21 cellular contexts compared by ENCODE assay signal in genomic region chr13:27821566-27821965, GRCh38. TPM values are rescaled to one million over a fixed set of nuclear protein-coding genes. Genes with fewer than 3 reads are reported as not detected.
A peak's percentile ranks its signal among the peaks of the same experiment; 100 is the strongest.
DNase-seq lines count a peak whose midpoint lies in the region; ATAC-seq, FAIRE-seq and TF ChIP-seq lines count a peak whose summit lies in the region.
"Had no signal": no experiment of that assay in that cellular context is flagged by ENCODE, and none has a peak within 500 bp of the region (broad histone marks: within the 10 kb centered on the region; RNA-seq: fewer than 3 reads in every experiment).

No MANE protein-coding gene starts in this region.

- H3K36me3 Mint-ChIP-seq in GM23338 (ENCODE audit: low read depth) = no peaks in the 10 kb centered on the region

- H3K4ac ChIP-seq in H1 (replicated peaks; ENCODE audit: insufficient read length, low read depth, low read length) (no peak overlapping the region), neuronal stem cell (ENCODE audit: low read length) (no peak overlapping the region)

- no peak overlapping the region for H3K56ac ChIP-seq in H1 (replicated peaks; ENCODE audit: insufficient read length, low read depth, low read length)

- H3K27ac ChIP-seq in GM23338 (ENCODE audit: low read depth) = no peak overlapping the region
- no peak overlapping the region for H3K27ac ChIP-seq in HUES6 (ENCODE audit: low read depth, low read length)
- H3K27ac ChIP-seq in H1 (ENCODE audit: low read depth, low read length) = no peak overlapping the region
- no peak overlapping the region for H3K27ac ChIP-seq in neuronal stem cell (replicated peaks; ENCODE audit: low read length)
- H3K27ac ChIP-seq in smooth muscle cell (ENCODE audit: low read depth) = no peak overlapping the region
- H3K27ac ChIP-seq: C4-2B, HL-60 had no signal

- TF ChIP-seq POLR2A in H1 (IDR thresholded peaks at IDR 0.05; ENCODE audit: control extremely low read depth in 1 of 2, low read depth in 2 of 2, low read length in 2 of 2) = no peak

- no peaks in the 10 kb centered on the region for H3K9me3 ChIP-seq in HUES6 (ENCODE audit: control insufficient read depth, insufficient read depth, low read depth, low read length)
- H3K9me3 ChIP-seq in H1 (ENCODE audit: insufficient read depth in 2 of 2, low read depth in 1 of 2, low read length in 1 of 2) = no peaks in the 10 kb centered on the region
- no peaks in the 10 kb centered on the region for H3K9me3 ChIP-seq in neuronal stem cell (replicated peaks in 1 of 2; ENCODE audit: control insufficient read depth in 2 of 2, insufficient read depth in 1 of 2, low read depth in 1 of 2, low read length in 2 of 2)
- no peaks in the 10 kb centered on the region for H3K9me3 ChIP-seq in smooth muscle cell (replicated peaks; ENCODE audit: low read depth)

- H3K27me3 ChIP-seq in GM23338 (ENCODE audit: insufficient read depth) (peaks cover 100% of the 10 kb centered on the region), HUES6 (ENCODE audit: control insufficient read depth, insufficient read depth, low read length) (peaks cover 98% of the 10 kb centered on the region), H1 (replicated peaks in 1 of 4; ENCODE audit: control insufficient read depth in 3 of 4, extremely low read depth in 1 of 4, insufficient read depth in 3 of 4, low read length in 3 of 4) (peaks cover 66 to 97% (median 88%) of the 10 kb centered on the region in 4 experiments), neuronal stem cell (ENCODE audit: control insufficient read depth in 3 of 3, insufficient read depth in 3 of 3, low read depth in 1 of 3, low read length in 3 of 3) (peaks cover 0 to 85% (median 68%) of the 10 kb centered on the region in 3 experiments), smooth muscle cell (ENCODE audit: low read depth) (peaks cover 91% of the 10 kb centered on the region)

- no peak for TF ChIP-seq EP300 in H1 (IDR thresholded peaks at IDR 0.05; ENCODE audit: borderline replicate concordance in 1 of 2, low read depth in 2 of 2, low read length in 2 of 2)

- H3K14ac ChIP-seq in H1 (ENCODE audit: insufficient read length) (no peak overlapping the region), neuronal stem cell (ENCODE audit: low read length) (no peak overlapping the region)

- CTCF ChIA-PET in H1 (lab: Charles Lee; ENCODE audit: partially characterized antibody) = interaction anchor here (0.7 to 14.6 kb wide), 15 partner anchors 18 to 446 kb away, joined by 4 to 345 read pairs (median 5); partner anchors contain the start of genes GSX1 and URAD

- no peak overlapping the region for H3K27ac Mint-ChIP-seq in GM23338

- H3K4me2 ChIP-seq in GM23338 (peak overlapping the region; percentile 93), H1 (ENCODE audit: insufficient read depth in 1 of 2, low read depth in 2 of 2, low read length in 2 of 2) (peak overlapping the region; percentile 68 to 75), neuronal stem cell (ENCODE audit: insufficient read depth, low read length, poor library complexity, severe bottlenecking) (no peak overlapping the region), smooth muscle cell (no peak overlapping the region)

- no peaks in the 10 kb centered on the region; the same call in none of the 2 replicates for H4K20me1 ChIP-seq in GM23338 (replicated peaks; ENCODE audit: insufficient read depth)
- peaks cover 5 to 7% of the 10 kb centered on the region in 2 experiments for H4K20me1 ChIP-seq in H1 (replicated peaks in 1 of 2; ENCODE audit: control insufficient read depth in 1 of 2, insufficient read depth in 2 of 2, low read length in 2 of 2)
- H4K20me1 ChIP-seq in smooth muscle cell (ENCODE audit: low read depth) = no peaks in the 10 kb centered on the region

- H3K18ac ChIP-seq in H1 (ENCODE audit: extremely low read depth, low read length) = no peak overlapping the region
- no peak overlapping the region for H3K18ac ChIP-seq in neuronal stem cell (ENCODE audit: low read length)

- H2AK5ac ChIP-seq in H1 (ENCODE audit: low read depth, low read length) (no peak overlapping the region), neuronal stem cell (ENCODE audit: low read depth, low read length) (no peak overlapping the region)

- H3K4me1 ChIP-seq in GM23338 (ENCODE audit: insufficient read depth) = peaks cover 63% of the 10 kb centered on the region
- peaks cover 44% of the 10 kb centered on the region for H3K4me1 ChIP-seq in HUES6 (ENCODE audit: control insufficient read depth, insufficient read depth, low read length)
- peaks cover 17 to 32% (median 27%) of the 10 kb centered on the region in 4 experiments; a peak in 6 of 7 replicates for H3K4me1 ChIP-seq in H1 (replicated peaks in 1 of 4; ENCODE audit: control insufficient read depth in 3 of 4, insufficient read depth in 4 of 4, low read length in 3 of 4)
- peaks cover 13 to 14% of the 10 kb centered on the region in 2 donors for H3K4me1 ChIP-seq in neuronal stem cell (ENCODE audit: control insufficient read depth in 2 of 2, insufficient read depth in 1 of 2, low read depth in 1 of 2, low read length in 2 of 2)
- peaks cover 16% of the 10 kb centered on the region for H3K4me1 ChIP-seq in smooth muscle cell (ENCODE audit: low read depth)

- H2BK120ac ChIP-seq in H1 (replicated peaks; ENCODE audit: low read depth, low read length) (no peak overlapping the region), neuronal stem cell (ENCODE audit: low read depth, low read length) (no peak overlapping the region)

- H3K9me2 ChIP-seq in GM23338 (ENCODE audit: insufficient read depth) = no peaks in the 10 kb centered on the region

- H2BK20ac ChIP-seq in H1 (ENCODE audit: low read length) = no peak overlapping the region

- no peak overlapping the region for H4K8ac ChIP-seq in H1 (ENCODE audit: extremely low read depth, insufficient read depth, low read length)
- H4K8ac ChIP-seq in neuronal stem cell (ENCODE audit: low read depth, low read length) = no peak overlapping the region

- H3K4me1 Mint-ChIP-seq in GM23338 = peaks cover 56% of the 10 kb centered on the region

- peak; percentile 92 for FAIRE-seq in H1 (lab: Jason Lieb, UNC)
- FAIRE-seq: HTR-8/SVneo had no signal

- no peak overlapping the region for H3K23ac ChIP-seq in H1 (ENCODE audit: insufficient read length)
- no peak overlapping the region for H3K23ac ChIP-seq in neuronal stem cell (ENCODE audit: low read depth, low read length, poor library complexity)

- no peak for TF ChIP-seq RAD21 in H1 (IDR thresholded peaks at IDR 0.05 in 1 of 2, conservative IDR thresholded peaks at IDR 0.05 in 1 of 2; ENCODE audit: low read depth in 2 of 2, low read length in 2 of 2)

- H4K91ac ChIP-seq in H1 (replicated peaks; ENCODE audit: insufficient read length, low read length) = no peak overlapping the region
- no peak overlapping the region for H4K91ac ChIP-seq in neuronal stem cell (ENCODE audit: low read depth, low read length, poor library complexity)

- DNase-seq in GM23338 (ENCODE audit: low spot score) = peak; percentile 86
- DNase-seq in H1 (ENCODE audit: low read depth in 1 of 2, low spot score in 2 of 2) = peak in 1 of 2 experiments; percentile 61
- DNase-seq in iPS-NIHi7 (ENCODE audit: extremely low spot score) = peak; percentile 68
- no peak for DNase-seq in COLO668 (lab: John Stamatoyannopoulos, UW; ENCODE audit: unreplicated experiment)
- no peak for DNase-seq in neuronal stem cell (ENCODE audit: low spot score)
- DNase-seq in smooth muscle cell (lab: John Stamatoyannopoulos, UW; ENCODE audit: unreplicated experiment) = no peak
- DNase-seq: DMS153, HCEC 1CT, KBM-7, NCI-H1436, NCI-H2081 treated with DMSO at 0.1 percent for 48 hours, NCI-H226, NCI-H524 treated with DMSO at 0.1 percent for 48 hours, SHP77 treated with DMSO at 0.1 percent for 48 hours had no signal

- H3K9ac ChIP-seq in HUES6 (ENCODE audit: low read length) (no peak overlapping the region), H1 (replicated peaks in 1 of 4; ENCODE audit: extremely low read depth in 1 of 4, low read depth in 3 of 4, low read length in 3 of 4) (no peak overlapping the region), neuronal stem cell (ENCODE audit: low read depth, low read length, poor library complexity) (no peak overlapping the region), smooth muscle cell (ENCODE audit: low read depth) (no peak overlapping the region)

- 1% methylated on average over 12 of the region's 12 CpGs; no CpG with 5 or more reads in 1 of the 2 experiments for WGBS in H1 (ENCODE audit: extremely low coverage in 1 of 2, insufficient coverage in 1 of 2, insufficient read length in 1 of 2, insufficient replicate concordance in 2 of 2, low coverage in 1 of 2, low lambda C conversion rate in 2 of 2, missing lambda C conversion rate in 1 of 2), 2 experiments
- no CpG with 5 or more reads among the region's 12 CpGs for WGBS in neuronal stem cell (ENCODE audit: extremely low coverage in 2 of 2, insufficient read length in 2 of 2, insufficient replicate concordance in 1 of 2), 2 donors
- 4% methylated on average over 12 of the region's 12 CpGs for WGBS in smooth muscle cell (ENCODE audit: low lambda C conversion rate)

- H2AFZ ChIP-seq in GM23338 = peak overlapping the region; percentile 81; the same call in 1 of the 2 replicates
- H2AFZ ChIP-seq in H1 (ENCODE audit: low read length) = no peak overlapping the region
- H2AFZ ChIP-seq in neuronal stem cell (ENCODE audit: low read length) = no peak overlapping the region
- H2AFZ ChIP-seq in smooth muscle cell (ENCODE audit: low read depth) = no peak overlapping the region

- H2BK12ac ChIP-seq in H1 (ENCODE audit: low read depth, low read length) (no peak overlapping the region), neuronal stem cell (ENCODE audit: low read length) (no peak overlapping the region)

- TF ChIP-seq CTCF in GM23338 (conservative IDR thresholded peaks at IDR 0.05; ENCODE audit: low read depth in 2 of 2) (no peak), H1 (IDR thresholded peaks at IDR 0.05; ENCODE audit: control extremely low read depth in 1 of 3, insufficient read depth in 1 of 3, low read depth in 1 of 3, low read length in 3 of 3) (no peak), smooth muscle cell (IDR thresholded peaks at IDR 0.05; ENCODE audit: borderline replicate concordance, insufficient read depth, poor library complexity, severe bottlenecking) (no peak)

- H3K23me2 ChIP-seq in H1 (ENCODE audit: low read depth, low read length) = no peaks in the 10 kb centered on the region; the same call in 1 of the 2 replicates

- peak; percentile 63 for ATAC-seq in GM23338
- ATAC-seq: SK-N-SH treated with all-trans-retinoic acid at 6 μM for 48 hours had no signal

- H2BK15ac ChIP-seq in H1 (ENCODE audit: low read length) (no peak overlapping the region), neuronal stem cell (ENCODE audit: low read length) (no peak overlapping the region)

- POLR2A ChIA-PET in H1 (lab: Charles Lee; ENCODE audit: partially characterized antibody) = interaction anchor here (0.7 to 2.0 kb wide), 7 partner anchors 13 to 121 kb away, joined by 3 to 7 read pairs (median 3); no protein-coding TSS in a partner anchor

- H3K79me2 ChIP-seq in GM23338 (replicated peaks; ENCODE audit: insufficient read depth) (no peaks in the 10 kb centered on the region), H1 (ENCODE audit: control insufficient read depth in 1 of 2, insufficient read depth in 2 of 2, low read length in 2 of 2) (no peaks in the 10 kb centered on the region), smooth muscle cell (ENCODE audit: low read depth) (no peaks in the 10 kb centered on the region)

- peaks cover 43% of the 10 kb centered on the region for H3F3A ChIP-seq in GM23338 (replicated peaks; ENCODE audit: low read depth)
- no peaks in the 10 kb centered on the region for H3F3A ChIP-seq in smooth muscle cell (ENCODE audit: low read depth)

- H3K4me3 ChIP-seq in GM23338 = peak overlapping the region; percentile 58
- H3K4me3 ChIP-seq in HUES6 (ENCODE audit: low read depth, low read length) = peak overlapping the region; percentile 43; the same call in 1 of the 2 replicates
- peak overlapping the region in 1 of 4 experiments; percentile 48; a peak in 4 of 8 replicates for H3K4me3 ChIP-seq in H1 (ENCODE audit: extremely low read depth in 1 of 4, insufficient read depth in 2 of 4, low read depth in 3 of 4, low read length in 4 of 4)
- H3K4me3 ChIP-seq in neuronal stem cell (ENCODE audit: low read length in 2 of 2) = no peak overlapping the region
- H3K4me3 ChIP-seq in smooth muscle cell = no peak overlapping the region

- H4K5ac ChIP-seq in H1 (ENCODE audit: insufficient read length, low read depth, low read length) = no peak overlapping the region

- no peaks in the 10 kb centered on the region for H3K36me3 ChIP-seq in GM23338 (ENCODE audit: insufficient read depth)
- no peaks in the 10 kb centered on the region for H3K36me3 ChIP-seq in HUES6 (ENCODE audit: control insufficient read depth, insufficient read depth, low read length)
- H3K36me3 ChIP-seq in H1 (ENCODE audit: control insufficient read depth in 2 of 4, insufficient read depth in 4 of 4, low read length in 3 of 4) = no peaks in the 10 kb centered on the region
- no peaks in the 10 kb centered on the region for H3K36me3 ChIP-seq in neuronal stem cell (replicated peaks in 1 of 2; ENCODE audit: control insufficient read depth in 2 of 2, insufficient read depth in 2 of 2, low read length in 2 of 2)
- H3K36me3 ChIP-seq in smooth muscle cell (ENCODE audit: low read depth) = no peaks in the 10 kb centered on the region

- peak overlapping the region; percentile 55 for H3K4me3 Mint-ChIP-seq in GM23338

- peaks cover 97% of the 10 kb centered on the region for H3K27me3 Mint-ChIP-seq in GM23338 (ENCODE audit: insufficient read depth, low read depth, poor library complexity)

- no peaks in the 10 kb centered on the region for H3K79me1 ChIP-seq in H1 (ENCODE audit: low read depth, low read length)
- no peaks in the 10 kb centered on the region for H3K79me1 ChIP-seq in neuronal stem cell (ENCODE audit: low read depth, low read length)

- no peak overlapping the region for H2BK5ac ChIP-seq in H1 (ENCODE audit: low read depth, low read length)
- H2BK5ac ChIP-seq in neuronal stem cell (ENCODE audit: low read length) = no peak overlapping the region

- H3K9me3 Mint-ChIP-seq in GM23338 = no peaks in the 10 kb centered on the region; the same call in 2 of the 3 replicates

RNA-seq across cellular contexts. Expression of gene GSX1, which starts 29.3 kb away (rescaled TPM):
- total RNA-seq in GM23338 (2014; rRNA removed; shearing (Covaris generic)) = not detected in 2 replicates
- not detected in 2 replicates for polyA plus RNA-seq in GM23338 (2016; fragmentation: Nextera tagmentation; extraction: Ambion mirVana)
- total RNA-seq in H1 (2021; fragmentation: NEBNext Ultra II Directional; extraction: Animal tissue kit (Norgen Biotek cat#: 25700)) = not detected in 2 replicates
- 0.08 TPM in 1 of 2 replicates, not detected in the other for polyA plus RNA-seq in H1 (2011; rRNA removed)
- not detected for polyA plus RNA-seq in H1 (2011; cell fraction: cytosol; rRNA removed)
- polyA plus RNA-seq in H1 (2011; cell fraction: nucleus; rRNA removed) = not detected
- not detected in 4 replicates for polyA plus RNA-seq in H1 (2012, experiment 1 of 2)
- not detected for polyA plus RNA-seq in H1 (2012, experiment 2 of 2)
- not detected for polyA plus RNA-seq in H1 (2013, experiment 1 of 2)
- polyA plus RNA-seq in H1 (2013, experiment 2 of 2) = not detected
- not detected in 2 replicates for polyA minus RNA-seq in H1 (2011; rRNA and poly(A)+ RNA removed)
- not detected for polyA minus RNA-seq in H1 (2011; cell fraction: cytosol; rRNA and poly(A)+ RNA removed)
- not detected for polyA minus RNA-seq in H1 (2011; cell fraction: nucleus; rRNA and poly(A)+ RNA removed)
- not detected for polyA plus RNA-seq in neuronal stem cell (2013, experiment 1 of 2)
- not detected for polyA plus RNA-seq in neuronal stem cell (2013, experiment 2 of 2)
- not detected in 2 replicates for total RNA-seq in smooth muscle cell
- not detected in 2 replicates for polyA plus RNA-seq in smooth muscle cell
- total RNA-seq: OCI-LY7, RPMI7951 had no signal

Comparison
In these comparisons a context has a peak if more than half of its experiments do, and no peak if none do; other contexts are left out.
1. DNase-seq: peak in GM23338 (single experiment) and iPS-NIHi7 (single experiment); none in COLO668 (single experiment), neuronal stem cell (single experiment) and smooth muscle cell (single experiment).
2. H3K4me2 ChIP-seq: peak in GM23338 (single experiment) and H1 (2 of 2); none in neuronal stem cell (single experiment) and smooth muscle cell (single experiment).
3. H3K4me3 ChIP-seq: peak in GM23338 (single experiment) and HUES6 (single experiment); none in neuronal stem cell (0 of 2) and smooth muscle cell (single experiment).